ENCODE assay signal across 8 cellular contexts in genomic region chr10:15419279-15419874, GRCh38. TPM values are rescaled to one million over a fixed set of nuclear protein-coding genes. Genes with fewer than 3 reads are reported as not detected.
DNase-seq lines count a peak whose midpoint lies in the region; ATAC-seq and TF ChIP-seq lines count a peak whose summit lies in the region.

No MANE protein-coding gene starts in this region.

- peak; percentile 56 for DNase-seq in Caki2 (ENCODE audit: low read depth)
- DNase-seq in PC-3: peak; percentile 43
- no peak for DNase-seq in breast epithelium (ENCODE audit: low spot score in 2 of 2)
- no peak for DNase-seq in left lobe of liver (ENCODE audit: low spot score)
- peak; percentile 29 to 46 for DNase-seq in thyroid gland
- no peak for DNase-seq in ureter (ENCODE audit: low spot score)
- no peak for DNase-seq in SKM-1 treated with dmso at 0.1 percent for 144 hours (lab: John Stamatoyannopoulos, UW; ENCODE audit: unreplicated experiment)

- TF ChIP-seq CTCF in PC-3 (conservative IDR thresholded peaks at IDR 0.05; ENCODE audit: low read depth, low read length) (peak; percentile 64), breast epithelium (IDR thresholded peaks at IDR 0.05) (peak; percentile 46 to 55 (median 48)), thyroid gland (IDR thresholded peaks at IDR 0.05) (peak; percentile 50 to 88 (median 64))

- 30 to 34% methylated on average over 3 of the region's 3 CpGs for WGBS in thyroid gland, 2 donors

- H3K27me3 ChIP-seq in PC-3 (ENCODE audit: low read length) (no peaks in the 10 kb centered on the region), breast epithelium (no peaks in the 10 kb centered on the region), thyroid gland (no peaks in the 10 kb centered on the region)

- no peaks in the 10 kb centered on the region for H3K9me2 ChIP-seq in PC-3 (replicated peaks; ENCODE audit: low read length)

- no peaks in the 10 kb centered on the region for H3K9me3 ChIP-seq in PC-3 (ENCODE audit: low read length)
- no peaks in the 10 kb centered on the region for H3K9me3 ChIP-seq in breast epithelium
- H3K9me3 ChIP-seq in thyroid gland: no peaks in the 10 kb centered on the region

- CTCF ChIA-PET in PC-3 (lab: Charles Lee): no interaction called here

- no TSS peak for BruUV-seq in PC-3 (replicated peaks; lab: Mats Ljungman, UMichigan)

- TF ChIP-seq POLR2A in breast epithelium (IDR thresholded peaks at IDR 0.05) (no peak), thyroid gland (IDR thresholded peaks at IDR 0.05) (no peak)

- no peaks in the 10 kb centered on the region for H3K4me1 ChIP-seq in PC-3 (ENCODE audit: insufficient read depth, low read length)
- H3K4me1 ChIP-seq in breast epithelium: no peaks in the 10 kb centered on the region
- no peaks in the 10 kb centered on the region for H3K4me1 ChIP-seq in thyroid gland

- H3K9ac ChIP-seq in PC-3 (ENCODE audit: low read length): no peak overlapping the region

- H3K4me3 ChIP-seq in PC-3 (ENCODE audit: low read length) (no peak overlapping the region), breast epithelium (no peak overlapping the region), thyroid gland (replicated peaks in 1 of 3) (no peak overlapping the region)

- ATAC-seq in GM21367 (IDR thresholded peaks at IDR 0.05; ENCODE audit: unreplicated experiment): peak; percentile 60
- peak; percentile 49; the same call in 1 of the 2 replicates for ATAC-seq in PC-3
- peak; percentile 95 for ATAC-seq in left lobe of liver

- no peak overlapping the region for H2AFZ ChIP-seq in PC-3 (ENCODE audit: low read length)

- H3F3A ChIP-seq in PC-3 (ENCODE audit: low read length, unreplicated experiment): no peaks in the 10 kb centered on the region

- no peak overlapping the region for H3K4me2 ChIP-seq in PC-3 (ENCODE audit: low read length)

- H3K79me2 ChIP-seq in PC-3 (ENCODE audit: low read length): no peaks in the 10 kb centered on the region

- intact Hi-C loops in PC-3 (cut with micrococcal nuclease) (no loop called here), breast epithelium (cut with DNase I; ENCODE audit: low total_unique reads) (no loop called here), thyroid gland (cut with DNase I) (no loop called here)

- H4K20me1 ChIP-seq in PC-3 (ENCODE audit: low read length): no peaks in the 10 kb centered on the region

- in situ Hi-C loops in Caki2 (cut with HindIII; ENCODE audit: low pct_unique_long_range_greater_than_20kb, low sequenced_read_pairs): no loop called here

- no peak overlapping the region for H3K27ac ChIP-seq in PC-3 (ENCODE audit: low read length)
- H3K27ac ChIP-seq in breast epithelium: no peak overlapping the region
- no peak overlapping the region for H3K27ac ChIP-seq in thyroid gland

- H3K36me3 ChIP-seq in PC-3 (ENCODE audit: low read depth, low read length) (no peaks in the 10 kb centered on the region; the same call in 1 of the 2 replicates), breast epithelium (no peaks in the 10 kb centered on the region), thyroid gland (no peaks in the 10 kb centered on the region)

- POLR2A ChIA-PET in PC-3 (lab: Charles Lee; ENCODE audit: unreplicated experiment): no interaction called here

RNA-seq across cellular contexts. Expression of gene FAM171A1, which starts 48.3 kb away (rescaled TPM):
- 9.3 and 13.2 TPM in 2 replicates for total RNA-seq in Caki2 (2014; rRNA removed; shearing (Covaris generic); ENCODE audit: low replicate concordance)
- total RNA-seq in PC-3 (2014; rRNA removed) (10.4 and 10.7 TPM in 2 replicates), breast epithelium (10 to 100 TPM in 1 of 3 donors, 1 to 10 TPM in 2; 7.6 to 11.7 (median 9.5) TPM), left lobe of liver (8.6 TPM), thyroid gland (10 to 100 TPM; 10.2 to 14.9 (median 13.3) TPM), ureter (15.9 TPM)

Comparison
In these comparisons a context has a peak if more than half of its experiments do, and no peak if none do; other contexts are left out.
1. DNase-seq: peak in Caki2 (single experiment), PC-3 (single experiment) and thyroid gland (2 of 2); none in breast epithelium (0 of 2), left lobe of liver (single experiment), ureter (single experiment) and SKM-1 treated with dmso at 0.1 percent for 144 hours (single experiment).
2. Peak in every context shown above with its lines, with median percentiles within 50 percentile points of each other: ATAC-seq and CTCF ChIP-seq.